14 cellular contexts compared by ENCODE assay signal in genomic region chr19:19049406-19049805, GRCh38. TPM values are rescaled to one million over a fixed set of nuclear protein-coding genes. Genes with fewer than 3 reads are reported as not detected.
DNase-seq lines count a peak whose midpoint lies in the region; ATAC-seq and TF ChIP-seq lines count a peak whose summit lies in the region.
"Had no signal": no experiment of that assay in that cellular context is flagged by ENCODE, and none has a peak within 500 bp of the region (broad histone marks: within the 10 kb centered on the region; RNA-seq: fewer than 3 reads in every experiment).

No MANE protein-coding gene starts in this region.

- H3K9me3 Mint-ChIP-seq in HFFc6 (no peaks in the 10 kb centered on the region), neural crest cell (no peaks in the 10 kb centered on the region)

- H3K27me3 Mint-ChIP-seq in HFFc6 (ENCODE audit: insufficient read depth) (no peaks in the 10 kb centered on the region), neural crest cell (ENCODE audit: low read depth) (no peaks in the 10 kb centered on the region)

- peaks cover 15% of the 10 kb centered on the region for H3K36me3 Mint-ChIP-seq in HFFc6 (ENCODE audit: low read depth)
- H3K36me3 Mint-ChIP-seq in neural crest cell (ENCODE audit: low read depth), result peaks cover 8% of the 10 kb centered on the region

- no peaks in the 10 kb centered on the region for H3K4me1 Mint-ChIP-seq in HFFc6 (ENCODE audit: low read depth)
- H3K4me1 Mint-ChIP-seq in neural crest cell, result no peaks in the 10 kb centered on the region

- ATAC-seq in GM18870 (IDR thresholded peaks at IDR 0.05; ENCODE audit: unreplicated experiment), result no peak

- no peak for TF ChIP-seq CTCF in HFFc6 (IDR thresholded peaks at IDR 0.05)
- no peak for TF ChIP-seq CTCF in neural crest cell (conservative IDR thresholded peaks at IDR 0.05)

- peak overlapping the region; percentile 38; the same call in 1 of the 2 replicates for H3K27ac Mint-ChIP-seq in HFFc6
- H3K27ac Mint-ChIP-seq in neural crest cell (ENCODE audit: unreplicated experiment), result peak overlapping the region; percentile 67

- no peak for DNase-seq in HFFc6
- DNase-seq in MV-4-11 (lab: John Stamatoyannopoulos, UW), result peak; percentile 68
- DNase-seq in amniotic epithelial cell (ENCODE audit: low read depth), result peak; percentile 41
- DNase-seq in neural crest cell (ENCODE audit: low read depth, low spot score), result no peak
- no peak for DNase-seq in NCI-H748 treated with DMSO at 0.1 percent for 48 hours (lab: John Stamatoyannopoulos, UW)
- DNase-seq in stimulated activated CD4-positive, alpha-beta T cell treated with anti-CD3 and anti-CD28 coated beads, Interleukin-12 subunit alpha, Interleukin-12 subunit beta, amount 100 ng/mL, for 4 hours, result no peak
- DNase-seq: DMS 273 treated with DMSO at 0.1 percent for 48 hours, H7, KBM-7, NCI-H1417 treated with DMSO at 0.1 percent for 48 hours, NCI-H2029 treated with DMSO at 0.1 percent for 48 hours, NCI-H510A treated with DMSO at 0.1 percent for 48 hours, OCI-M1 had no signal

- no peak overlapping the region for H3K4me3 Mint-ChIP-seq in HFFc6
- H3K4me3 Mint-ChIP-seq in neural crest cell, result no peak overlapping the region

RNA-seq across cellular contexts. Expression of gene SLC25A42, which starts 14.4 kb away (rescaled TPM):
- 10 to 100 TPM in 3 of 6 experiments, 1 to 10 TPM in 3; 8.7 to 11.7 (median 9.9) TPM for total RNA-seq in HFFc6 (2021; fragmentation: NEBNext Ultra II Directional; extraction: Animal tissue kit (Norgen Biotek cat#: 25700))
- 10.5 and 11.1 TPM in 2 replicates for total RNA-seq in neural crest cell

RNA-seq across cellular contexts. Expression of gene ARMC6, which starts 16.0 kb away (rescaled TPM):
- 10 to 100 TPM; 30.2 to 41.7 (median 32.5) TPM for total RNA-seq in HFFc6 (2021; fragmentation: NEBNext Ultra II Directional; extraction: Animal tissue kit (Norgen Biotek cat#: 25700))
- total RNA-seq in neural crest cell, result 52.5 and 57.9 TPM in 2 replicates

RNA-seq across cellular contexts. Expression of gene SUGP2, which starts 16.1 kb away (rescaled TPM):
- 10 to 100 TPM; 57.6 to 71.5 (median 61.8) TPM for total RNA-seq in HFFc6 (2021; fragmentation: NEBNext Ultra II Directional; extraction: Animal tissue kit (Norgen Biotek cat#: 25700))
- 149 and 160 TPM in 2 replicates for total RNA-seq in neural crest cell

Comparison
In these comparisons a context has a peak if more than half of its experiments do, and no peak if none do; other contexts are left out.
1. DNase-seq: peak in MV-4-11 (single experiment) and amniotic epithelial cell (single experiment); none in HFFc6 (single experiment), neural crest cell (single experiment), NCI-H748 treated with DMSO at 0.1 percent for 48 hours (single experiment) and stimulated activated CD4-positive, alpha-beta T cell treated with anti-CD3 and anti-CD28 coated beads, Interleukin-12 subunit alpha, Interleukin-12 subunit beta, amount 100 ng/mL, for 4 hours (single experiment).